33 cellular contexts compared by ENCODE assay signal in genomic region chr20:41101660-41102059, GRCh38.
"Had no signal": no experiment of that assay in that cellular context is flagged by ENCODE, and none has a peak within 500 bp of the region (broad histone marks: within the 10 kb centered on the region; RNA-seq: fewer than 3 reads in every experiment).

No MANE protein-coding gene starts in this region.

- H3K9me3 ChIP-seq: esophagus muscularis mucosa, gastroesophageal sphincter, heart right ventricle had no signal

- H3K27ac ChIP-seq: brain microvascular endothelial cell, coronary artery, dorsolateral prefrontal cortex, esophagus muscularis mucosa, gastroesophageal sphincter, heart right ventricle, WERI-Rb-1 had no signal

- H3K4me1 ChIP-seq: heart right ventricle had no signal

- FAIRE-seq: astrocyte, bronchial epithelial cell had no signal

- H3K9me3 Mint-ChIP-seq: activated B cell treated with CpG ODN at 0.5 μM for 24 hours; activated CD8-positive, alpha-beta T cell treated with anti-CD3 and anti-CD28 coated beads for 36 hours; activated T-cell treated with anti-CD3 and anti-CD28 coated beads, Interleukin-2, amount 50 U/mL, for 4 hours; activated T-helper 17 cell treated with anti-CD3 and anti-CD28 coated beads, Interleukin-2, amount 50 U/mL, for 72 hours; central memory CD8-positive, alpha-beta T cell; dendritic cell treated with granulocyte-macrophage colony-stimulating factor and Interleukin-4, amounts not matched to agents 40 ng/mL and 50 ng/mL, for 4 days; effector memory CD8-positive, alpha-beta T cell; T-helper 1 cell treated with Interleukin-12 subunit alpha and Interleukin-12 subunit beta and Interleukin-4 antibody, amounts not matched to agents 30 μg/mL and 1 μg/mL, for 36 hours; T-helper 2 cell treated with Interferon-gamma antibody and Interleukin-4, amounts not matched to agents 5 μg/mL and 100 μg/mL, for 36 hours had no signal

- DNase-seq: activated B cell treated with CpG ODN at 0.5 μM for 24 hours; activated CD4-positive, alpha-beta T cell treated with anti-CD3 and anti-CD28 coated beads for 48 hours; activated CD4-positive, alpha-beta T cell treated with anti-CD3 and anti-CD28 coated beads, Interleukin-2, amount 50 U/mL, for 1 hour; activated CD4-positive, alpha-beta T cell treated with anti-CD3 and anti-CD28 coated beads, Interleukin-2, amount 50 U/mL, for 48 hours; activated CD8-positive, alpha-beta memory T cell treated with anti-CD3 and anti-CD28 coated beads for 24 hours; activated CD8-positive, alpha-beta T cell treated with anti-CD3 and anti-CD28 coated beads for 36 hours; activated effector memory CD4-positive, alpha-beta T cell treated with Interleukin-2 at 50 U/mL for 16 hours; activated gamma-delta T cell treated with Interleukin-2 at 50 U/mL for 16 hours; activated naive CD4-positive, alpha-beta T cell treated with anti-CD3 and anti-CD28 coated beads, Interleukin-2, amount 50 U/mL, for 16 hours; activated naive CD4-positive, alpha-beta T cell treated with Interleukin-2 at 50 U/mL for 16 hours; activated T-cell treated with anti-CD3 and anti-CD28 coated beads, Interleukin-2, amount 50 U/mL, for 4 hours; amniotic stem cell; anterior cingulate cortex; brain microvascular endothelial cell; dorsolateral prefrontal cortex; effector memory CD8-positive, alpha-beta T cell; erythroblast; foreskin melanocyte; heart right ventricle; T1000; WERI-Rb-1 had no signal

- H3K27me3 ChIP-seq: brain microvascular endothelial cell, dorsolateral prefrontal cortex, esophagus muscularis mucosa, gastroesophageal sphincter, heart right ventricle had no signal

- H3K4me3 Mint-ChIP-seq: activated B cell treated with CpG ODN at 0.5 μM for 24 hours; activated CD8-positive, alpha-beta T cell treated with anti-CD3 and anti-CD28 coated beads for 36 hours; activated naive CD8-positive, alpha-beta T cell; activated T-cell treated with anti-CD3 and anti-CD28 coated beads, Interleukin-2, amount 50 U/mL, for 4 hours; activated T-helper 17 cell treated with anti-CD3 and anti-CD28 coated beads, Interleukin-2, amount 50 U/mL, for 72 hours; central memory CD8-positive, alpha-beta T cell; dendritic cell treated with granulocyte-macrophage colony-stimulating factor and Interleukin-4, amounts not matched to agents 40 ng/mL and 50 ng/mL, for 4 days; effector memory CD8-positive, alpha-beta T cell; T-helper 1 cell treated with Interleukin-12 subunit alpha and Interleukin-12 subunit beta and Interleukin-4 antibody, amounts not matched to agents 30 μg/mL and 1 μg/mL, for 36 hours; T-helper 2 cell treated with Interferon-gamma antibody and Interleukin-4, amounts not matched to agents 5 μg/mL and 100 μg/mL, for 36 hours had no signal

- H3K27me3 Mint-ChIP-seq: activated B cell treated with CpG ODN at 0.5 μM for 24 hours; activated CD8-positive, alpha-beta T cell treated with anti-CD3 and anti-CD28 coated beads for 36 hours; activated naive CD8-positive, alpha-beta T cell; activated T-helper 17 cell treated with anti-CD3 and anti-CD28 coated beads, Interleukin-2, amount 50 U/mL, for 72 hours; central memory CD8-positive, alpha-beta T cell; dendritic cell treated with granulocyte-macrophage colony-stimulating factor and Interleukin-4, amounts not matched to agents 40 ng/mL and 50 ng/mL, for 4 days; effector memory CD8-positive, alpha-beta T cell had no signal

- H3K4me1 Mint-ChIP-seq: activated B cell treated with CpG ODN at 0.5 μM for 24 hours; activated T-helper 17 cell treated with anti-CD3 and anti-CD28 coated beads, Interleukin-2, amount 50 U/mL, for 72 hours; central memory CD8-positive, alpha-beta T cell had no signal

- ATAC-seq: activated CD4-positive, CD25-positive, alpha-beta regulatory T cell treated with anti-CD3 and anti-CD28 coated beads, Interleukin-2, amount 50 U/mL, for 24 hours; activated CD8-positive, alpha-beta T cell treated with anti-CD3 and anti-CD28 coated beads for 36 hours; activated T-cell treated with anti-CD3 and anti-CD28 coated beads, Interleukin-2, amount 50 U/mL, for 4 hours; activated T-helper 17 cell treated with anti-CD3 and anti-CD28 coated beads, Interleukin-2, amount 50 U/mL, for 72 hours; effector memory CD8-positive, alpha-beta T cell; gastroesophageal sphincter; heart right ventricle had no signal

- H3K27ac Mint-ChIP-seq: activated B cell treated with CpG ODN at 0.5 μM for 24 hours; activated CD8-positive, alpha-beta T cell treated with anti-CD3 and anti-CD28 coated beads for 36 hours; activated naive CD8-positive, alpha-beta T cell; activated T-helper 17 cell treated with anti-CD3 and anti-CD28 coated beads, Interleukin-2, amount 50 U/mL, for 72 hours; dendritic cell treated with granulocyte-macrophage colony-stimulating factor and Interleukin-4, amounts not matched to agents 40 ng/mL and 50 ng/mL, for 4 days; effector memory CD8-positive, alpha-beta T cell; T-helper 1 cell treated with Interleukin-12 subunit alpha and Interleukin-12 subunit beta and Interleukin-4 antibody, amounts not matched to agents 30 μg/mL and 1 μg/mL, for 36 hours; T-helper 2 cell treated with Interferon-gamma antibody and Interleukin-4, amounts not matched to agents 5 μg/mL and 100 μg/mL, for 36 hours had no signal

- H3K4me3 ChIP-seq: coronary artery, dorsolateral prefrontal cortex, esophagus muscularis mucosa, gastroesophageal sphincter, heart right ventricle had no signal
